1 cellular context compared by ENCODE assay signal in the genomic region with DNA sequence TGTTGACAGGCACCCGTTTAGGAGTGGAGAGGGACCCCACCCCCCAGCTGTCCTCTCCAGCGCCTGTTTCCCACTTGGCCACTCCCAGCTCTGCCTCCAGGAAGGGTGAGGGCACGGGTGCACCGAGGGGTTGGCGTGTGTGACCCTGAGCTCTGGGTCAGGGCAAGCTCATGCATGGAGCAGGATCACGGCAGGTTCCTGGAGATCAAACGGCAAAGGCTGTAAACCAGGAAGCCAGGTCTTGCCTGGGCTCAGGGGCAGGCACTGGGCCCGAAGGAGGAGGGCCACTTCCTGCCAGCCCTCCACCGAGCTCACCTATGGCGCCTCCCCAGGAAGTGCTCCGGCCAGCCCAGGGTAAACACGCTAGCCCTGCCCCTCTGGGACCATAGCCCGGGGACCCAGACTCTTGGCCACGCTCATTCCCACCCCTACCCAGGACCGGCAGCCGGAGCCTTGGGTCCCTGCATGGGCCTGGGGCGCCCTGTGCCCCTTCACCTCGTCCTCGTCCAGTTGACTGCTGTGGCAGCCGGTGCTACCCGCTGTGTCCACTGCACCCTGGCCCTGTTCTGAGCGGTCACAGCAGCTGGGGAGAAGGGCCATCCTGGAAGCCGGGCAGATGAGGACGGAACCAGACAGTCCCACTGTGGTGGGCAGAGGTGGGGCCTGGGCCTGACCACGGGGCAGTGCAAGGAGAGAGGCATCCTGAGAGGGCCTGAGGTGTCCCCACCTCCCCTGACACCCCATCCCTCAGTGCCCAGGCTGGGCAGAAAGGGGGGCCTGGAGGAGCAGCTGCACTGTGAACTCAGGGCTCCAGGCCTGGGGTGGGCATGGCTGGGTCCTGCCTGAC.
TF ChIP-seq lines count a peak whose summit lies in the region.

No MANE protein-coding gene starts in this region.

TF ChIP-seq in HepG2, 621 proteins besides CTCF, POLR2A, EP300 and RAD21 (continued from another document and continues in another):
- TF ChIP-seq NFYB (CRISPR knock-in tag; IDR thresholded peaks at IDR 0.05), result peak; percentile 56
- TF ChIP-seq ZNF234 (CRISPR knock-in tag; conservative IDR thresholded peaks at IDR 0.05), result no peak
- peak; percentile 97 for TF ChIP-seq ZBED4 (CRISPR knock-in tag; IDR thresholded peaks at IDR 0.05; ENCODE audit: borderline replicate concordance)
- no peak for TF ChIP-seq ZNF83 (CRISPR knock-in tag; IDR thresholded peaks at IDR 0.05; ENCODE audit: borderline replicate concordance)
- peak; percentile 93 for TF ChIP-seq ZNF792 (CRISPR knock-in tag; IDR thresholded peaks at IDR 0.05)
- TF ChIP-seq ZFAT (CRISPR knock-in tag; conservative IDR thresholded peaks at IDR 0.05), result no peak
- TF ChIP-seq, protein P1, sequence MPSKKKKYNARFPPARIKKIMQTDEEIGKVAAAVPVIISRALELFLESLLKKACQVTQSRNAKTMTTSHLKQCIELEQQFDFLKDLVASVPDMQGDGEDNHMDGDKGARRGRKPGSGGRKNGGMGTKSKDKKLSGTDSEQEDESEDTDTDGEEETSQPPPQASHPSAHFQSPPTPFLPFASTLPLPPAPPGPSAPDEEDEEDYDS (CRISPR knock-in tag; IDR thresholded peaks at IDR 0.05), result peak; percentile 92
- TF ChIP-seq NR0B2 (CRISPR knock-in tag; IDR thresholded peaks at IDR 0.05), result 0 out of 2 replicates have a peak, but pooled peaks have one; percentile 26
- no peak for TF ChIP-seq MTF2 (CRISPR knock-in tag; IDR thresholded peaks at IDR 0.05; ENCODE audit: borderline replicate concordance)
- TF ChIP-seq, protein P2, sequence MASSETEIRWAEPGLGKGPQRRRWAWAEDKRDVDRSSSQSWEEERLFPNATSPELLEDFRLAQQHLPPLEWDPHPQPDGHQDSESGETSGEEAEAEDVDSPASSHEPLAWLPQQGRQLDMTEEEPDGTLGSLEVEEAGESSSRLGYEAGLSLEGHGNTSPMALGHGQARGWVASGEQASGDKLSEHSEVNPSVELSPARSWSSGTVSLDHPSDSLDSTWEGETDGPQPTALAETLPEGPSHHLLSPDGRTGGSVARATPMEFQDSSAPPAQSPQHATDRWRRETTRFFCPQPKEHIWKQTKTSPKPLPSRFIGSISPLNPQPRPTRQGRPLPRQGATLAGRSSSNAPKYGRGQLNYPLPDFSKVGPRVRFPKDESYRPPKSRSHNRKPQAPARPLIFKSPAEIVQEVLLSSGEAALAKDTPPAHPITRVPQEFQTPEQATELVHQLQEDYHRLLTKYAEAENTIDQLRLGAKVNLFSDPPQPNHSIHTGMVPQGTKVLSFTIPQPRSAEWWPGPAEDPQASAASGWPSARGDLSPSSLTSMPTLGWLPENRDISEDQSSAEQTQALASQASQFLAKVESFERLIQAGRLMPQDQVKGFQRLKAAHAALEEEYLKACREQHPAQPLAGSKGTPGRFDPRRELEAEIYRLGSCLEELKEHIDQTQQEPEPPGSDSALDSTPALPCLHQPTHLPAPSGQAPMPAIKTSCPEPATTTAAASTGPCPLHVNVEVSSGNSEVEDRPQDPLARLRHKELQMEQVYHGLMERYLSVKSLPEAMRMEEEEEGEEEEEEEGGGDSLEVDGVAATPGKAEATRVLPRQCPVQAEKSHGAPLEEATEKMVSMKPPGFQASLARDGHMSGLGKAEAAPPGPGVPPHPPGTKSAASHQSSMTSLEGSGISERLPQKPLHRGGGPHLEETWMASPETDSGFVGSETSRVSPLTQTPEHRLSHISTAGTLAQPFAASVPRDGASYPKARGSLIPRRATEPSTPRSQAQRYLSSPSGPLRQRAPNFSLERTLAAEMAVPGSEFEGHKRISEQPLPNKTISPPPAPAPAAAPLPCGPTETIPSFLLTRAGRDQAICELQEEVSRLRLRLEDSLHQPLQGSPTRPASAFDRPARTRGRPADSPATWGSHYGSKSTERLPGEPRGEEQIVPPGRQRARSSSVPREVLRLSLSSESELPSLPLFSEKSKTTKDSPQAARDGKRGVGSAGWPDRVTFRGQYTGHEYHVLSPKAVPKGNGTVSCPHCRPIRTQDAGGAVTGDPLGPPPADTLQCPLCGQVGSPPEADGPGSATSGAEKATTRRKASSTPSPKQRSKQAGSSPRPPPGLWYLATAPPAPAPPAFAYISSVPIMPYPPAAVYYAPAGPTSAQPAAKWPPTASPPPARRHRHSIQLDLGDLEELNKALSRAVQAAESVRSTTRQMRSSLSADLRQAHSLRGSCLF (CRISPR knock-in tag; IDR thresholded peaks at IDR 0.05; ENCODE audit: borderline replicate concordance), result no peak
- TF ChIP-seq PRDM4 (CRISPR knock-in tag; IDR thresholded peaks at IDR 0.05; ENCODE audit: borderline replicate concordance), result no peak
- no peak for TF ChIP-seq SP140L (CRISPR knock-in tag; IDR thresholded peaks at IDR 0.05; ENCODE audit: borderline replicate concordance)
- no peak for TF ChIP-seq MAFF (IDR thresholded peaks at IDR 0.05; ENCODE audit: low read depth, low read length)
- TF ChIP-seq ZFP82 (CRISPR knock-in tag; IDR thresholded peaks at IDR 0.05; ENCODE audit: borderline replicate concordance), result no peak
- TF ChIP-seq MTA3 (CRISPR knock-in tag; IDR thresholded peaks at IDR 0.05), result no peak
- TF ChIP-seq PRDM10 (CRISPR knock-in tag; IDR thresholded peaks at IDR 0.05; ENCODE audit: low read depth), result peak; percentile 58; the same call in 1 of the 2 replicates
- TF ChIP-seq HNF4G (IDR thresholded peaks at IDR 0.05; ENCODE audit: borderline replicate concordance, low read depth, low read length), result 0 out of 2 replicates have a peak, but pooled peaks have one; percentile 37
- peak; percentile 70 for TF ChIP-seq HNF4G (CRISPR knock-in tag; IDR thresholded peaks at IDR 0.05; ENCODE audit: borderline replicate concordance, low read depth)
- no peak for TF ChIP-seq ZNF850 (CRISPR knock-in tag; conservative IDR thresholded peaks at IDR 0.05)
- no peak for TF ChIP-seq PAWR (CRISPR knock-in tag; IDR thresholded peaks at IDR 0.05; ENCODE audit: borderline replicate concordance)
- TF ChIP-seq FOXO4 (CRISPR knock-in tag; conservative IDR thresholded peaks at IDR 0.05), result no peak
- no peak; the same call in 1 of the 2 replicates for TF ChIP-seq ZNF17 (CRISPR knock-in tag; IDR thresholded peaks at IDR 0.05)
